19 cellular contexts compared by ENCODE assay signal in genomic region chr2:68475110-68475509, GRCh38. TPM values are rescaled to one million over a fixed set of nuclear protein-coding genes. Genes with fewer than 3 reads are reported as not detected.
DNase-seq lines count a peak whose midpoint lies in the region; ATAC-seq and TF ChIP-seq lines count a peak whose summit lies in the region.
"Had no signal": no experiment of that assay in that cellular context is flagged by ENCODE, and none has a peak within 500 bp of the region (broad histone marks: within the 10 kb centered on the region; RNA-seq: fewer than 3 reads in every experiment).

No MANE protein-coding gene starts in this region.

- TF ChIP-seq CTCF in epithelial cell of esophagus (IDR thresholded peaks at IDR 0.05; ENCODE audit: insufficient read depth, low read depth, low read length, missing control alignments), result no peak

- H3K23ac ChIP-seq in trophoblast cell (ENCODE audit: low read length), result no peak overlapping the region

- H3K79me1 ChIP-seq in trophoblast cell (ENCODE audit: low read length), result no peaks in the 10 kb centered on the region

- H3K14ac ChIP-seq in trophoblast cell (ENCODE audit: low read length), result no peak overlapping the region

- H2AFZ ChIP-seq in trophoblast cell (ENCODE audit: insufficient read depth, low read length, poor library complexity), result no peak overlapping the region

- no peak overlapping the region for H4K91ac ChIP-seq in trophoblast cell (ENCODE audit: low read depth, low read length)

- H4K8ac ChIP-seq in trophoblast cell (ENCODE audit: low read depth, low read length), result no peak overlapping the region

- no peak overlapping the region for H3K18ac ChIP-seq in trophoblast cell (ENCODE audit: low read length)

- H4K12ac ChIP-seq in trophoblast cell (ENCODE audit: low read depth, low read length), result no peak overlapping the region

- H3K4me2 ChIP-seq in trophoblast cell (ENCODE audit: low read length), result no peak overlapping the region

- no peaks in the 10 kb centered on the region for H3K79me2 ChIP-seq in trophoblast cell (ENCODE audit: control insufficient read depth, insufficient read depth, low read length, poor library complexity)

- H3K27ac ChIP-seq in trophoblast cell (ENCODE audit: low read depth, low read length), result no peak overlapping the region

- H2BK12ac ChIP-seq in trophoblast cell (ENCODE audit: low read length), result no peak overlapping the region

- no peak overlapping the region for H2BK5ac ChIP-seq in trophoblast cell (ENCODE audit: low read depth, low read length, poor library complexity)

- DNase-seq in DMS53 treated with DMSO at 0.1 percent for 48 hours (lab: John Stamatoyannopoulos, UW; ENCODE audit: unreplicated experiment), result peak; percentile 60
- DNase-seq in NCI-H226, result peak; percentile 24
- peak; percentile 85 for DNase-seq in epithelial cell of esophagus (ENCODE audit: low read depth)
- peak; percentile 72 to 94 for DNase-seq in trophoblast cell
- no peak for DNase-seq in superior temporal gyrus (ENCODE audit: extremely low spot score)
- no peak for DNase-seq in posterior vena cava (ENCODE audit: low spot score)
- DNase-seq: CD4-positive, CD25-positive, alpha-beta regulatory T cell; KG1; NCI-H1105; NCI-H1694 treated with DMSO at 0.1 percent for 48 hours; NCI-H2081 treated with DMSO at 0.1 percent for 48 hours; NCI-H446 treated with DMSO at 0.1 percent for 48 hours; NCI-H526 treated with DMSO at 0.1 percent for 48 hours; RPMI8226; SHP77 had no signal

- no peaks in the 10 kb centered on the region for H3K4me1 ChIP-seq in trophoblast cell (ENCODE audit: control insufficient read depth in 1 of 2, insufficient read depth in 2 of 2, low read length in 2 of 2)

- no peak overlapping the region for H2AK5ac ChIP-seq in trophoblast cell (ENCODE audit: low read length)

- no peaks in the 10 kb centered on the region for H3K36me3 ChIP-seq in trophoblast cell (ENCODE audit: control insufficient read depth in 1 of 2, insufficient read depth in 2 of 2, low read length in 2 of 2)

- no peak overlapping the region for H3K4ac ChIP-seq in trophoblast cell (ENCODE audit: low read depth, low read length)

- no peaks in the 10 kb centered on the region for H3K27me3 ChIP-seq in trophoblast cell (ENCODE audit: insufficient read depth, low read length)

- no peaks in the 10 kb centered on the region for H3K9me3 ChIP-seq in trophoblast cell (ENCODE audit: insufficient read depth, low read depth, low read length)

- ATAC-seq in HG02870 (IDR thresholded peaks at IDR 0.05; ENCODE audit: unreplicated experiment) (no peak), GM18907 (IDR thresholded peaks at IDR 0.05; ENCODE audit: unreplicated experiment) (no peak)
- ATAC-seq: HCT116 had no signal

- intact Hi-C loops in posterior vena cava (cut with DNase I), result no loop called here

- H3K4me3 ChIP-seq in epithelial cell of esophagus (ENCODE audit: low read length), result no peak overlapping the region
- no peak overlapping the region for H3K4me3 ChIP-seq in trophoblast cell (ENCODE audit: low read depth, low read length)

- H3K9ac ChIP-seq in trophoblast cell (ENCODE audit: low read length), result no peak overlapping the region

- H2BK120ac ChIP-seq in trophoblast cell (ENCODE audit: insufficient read depth, low read length, poor library complexity), result no peak overlapping the region

RNA-seq across cellular contexts. Expression of gene APLF, which starts 7.7 kb away (rescaled TPM):
- polyA plus RNA-seq in trophoblast cell (2013), result 1.8 TPM in 2 replicates
- 1 to 10 TPM; 6.3 to 9.2 TPM for total RNA-seq in posterior vena cava

RNA-seq across cellular contexts. Expression of gene FBXO48, which starts 8.0 kb away (rescaled TPM):
- polyA plus RNA-seq in trophoblast cell (2013), result 0.82 and 0.83 TPM in 2 replicates
- 1 to 10 TPM in 1 of 2 donors, under 1 TPM in 1; 0.51 to 1.3 TPM for total RNA-seq in posterior vena cava
- total RNA-seq: G401 had no signal

Comparison
In these comparisons a context has a peak if more than half of its experiments do, and no peak if none do; other contexts are left out.
1. DNase-seq: peak in DMS53 treated with DMSO at 0.1 percent for 48 hours (single experiment), NCI-H226 (single experiment), epithelial cell of esophagus (single experiment) and trophoblast cell (2 of 2); none in superior temporal gyrus (single experiment) and posterior vena cava (single experiment).